ENCODE assay signal across 1 cellular context in genomic region chr14:34987180-34987579, GRCh38.
TF ChIP-seq lines count a peak whose summit lies in the region.

No MANE protein-coding gene starts in this region.

TF ChIP-seq in K562, 482 proteins besides CTCF, POLR2A, EP300 and RAD21:
- TF ChIP-seq E2F1 (CRISPR knock-in tag; IDR thresholded peaks at IDR 0.05) (no peak), ZNF583 (CRISPR knock-in tag; IDR thresholded peaks at IDR 0.05) (no peak), HCFC1 (IDR thresholded peaks at IDR 0.05; ENCODE audit: low read depth, low read length) (no peak), CEBPG (CRISPR knock-in tag; IDR thresholded peaks at IDR 0.05) (no peak), CEBPG (tag; conservative IDR thresholded peaks at IDR 0.05 in 1 of 2, IDR thresholded peaks at IDR 0.05 in 1 of 2) (0 out of 4 replicates have a peak, but pooled peaks of 1 of the 2 experiments have one; percentile 34), ZSCAN29 (IDR thresholded peaks at IDR 0.05) (no peak), NKRF (IDR thresholded peaks at IDR 0.05; ENCODE audit: borderline replicate concordance) (no peak), CEBPB (tag; IDR thresholded peaks at IDR 0.05) (0 out of 2 replicates have a peak, but pooled peaks have one; percentile 27), ZNF444 (CRISPR knock-in tag; IDR thresholded peaks at IDR 0.05) (no peak), GABPB2 (CRISPR knock-in tag; conservative IDR thresholded peaks at IDR 0.05) (no peak), RBM25 (IDR thresholded peaks at IDR 0.05; ENCODE audit: low read depth, low read length, severe bottlenecking) (no peak)
